ENCODE assay signal across 24 cellular contexts in genomic region chr1:3983181-3983580, GRCh38.
"Had no signal": no experiment of that assay in that cellular context is flagged by ENCODE, and none has a peak within 500 bp of the region (broad histone marks: within the 10 kb centered on the region; RNA-seq: fewer than 3 reads in every experiment).

No MANE protein-coding gene starts in this region.

- H3K4me3 ChIP-seq: K562, SJCRH30 had no signal

- DNase-seq: Kasumi-1; NCI-H1048; NCI-H1105; NCI-H1417; NCI-H1436 treated with DMSO at 0.1 percent for 48 hours; NCI-H1694; NCI-H187 treated with DMSO at 0.1 percent for 48 hours; NCI-H2029 treated with DMSO at 0.1 percent for 48 hours; NCI-H226; NCI-H446; NCI-H510A; NCI-H524 treated with DMSO at 0.1 percent for 48 hours; NCI-H69; NCI-H774; NK-92 treated with Interleukin-12 subunit alpha and Interleukin-12 subunit beta, amount 100 ng/mL, for 24 hours; PC-3; SHP77 treated with DMSO at 0.1 percent for 48 hours; SJCRH30 had no signal

- H3K27ac ChIP-seq: KMS-11, RWPE1, SJCRH30 had no signal

- H3K4me2 ChIP-seq: KMS-11 had no signal

- ATAC-seq: K562, Panc1, PC-3, SK-N-SH treated with all-trans-retinoic acid at 6 μM for 48 hours had no signal

- H3K36me3 ChIP-seq: SJCRH30 had no signal

- H3K9me3 ChIP-seq: SJCRH30 had no signal

- H3K9ac ChIP-seq: KMS-11 had no signal

- H3K27ac Mint-ChIP-seq: IgD-negative memory B cell had no signal

- H3K4me3 Mint-ChIP-seq: IgD-negative memory B cell had no signal

- H3K36me3 Mint-ChIP-seq: IgD-negative memory B cell had no signal
